Comparison of ENCODE assay signal across 8 cellular contexts in genomic region chr22:42856865-42857704, GRCh38. TPM values are rescaled to one million over a fixed set of nuclear protein-coding genes. Genes with fewer than 3 reads are reported as not detected.
A peak's percentile ranks its signal among the peaks of the same experiment; 100 is the strongest.
DNase-seq lines count a peak whose midpoint lies in the region; ATAC-seq and TF ChIP-seq lines count a peak whose summit lies in the region.

Gene ARFGAP3, minus strand, starts transcription at chr22:42857273. Its CDS starts 91 bp downstream, at chr22:42857182.

- no peak for TF ChIP-seq CTCF in C4-2B (conservative IDR thresholded peaks at IDR 0.05)
- no peak for TF ChIP-seq CTCF in liver (IDR thresholded peaks at IDR 0.05; ENCODE audit: low read depth, low read length, missing input control)

- POLR2A ChIA-PET in activated CD4-positive, alpha-beta memory T cell treated with anti-CD3 and anti-CD28 coated beads for 36 hours (lab: Charles Lee), result interaction anchor here (0.8 to 2.2 kb wide), 5 partner anchors 10 to 242 kb away, joined by 3 to 13 read pairs (median 10); partner anchors contain the start of genes CYB5R3, PACSIN2 and POLDIP3

- DNase-seq in NCI-H82 treated with DMSO at 0.1 percent for 48 hours (lab: John Stamatoyannopoulos, UW; ENCODE audit: unreplicated experiment), result peak; percentile 67
- peak; percentile 96 for DNase-seq in activated CD4-positive, alpha-beta memory T cell treated with anti-CD3 and anti-CD28 coated beads for 36 hours
- peak; percentile 83 to 95 for DNase-seq in dermis microvascular lymphatic vessel endothelial cell (ENCODE audit: low read depth in 2 of 2)
- peak; percentile 96 for DNase-seq in stimulated activated CD4-positive, alpha-beta T cell treated with anti-CD3 and anti-CD28 coated beads, Interleukin-4, amount 100 ng/mL, for 1 hour

- 7% methylated on average over 110 of the region's 111 CpGs for WGBS in liver

- peak within 1 kb of the TSS; percentile 90 for H3K27ac Mint-ChIP-seq in activated CD4-positive, alpha-beta memory T cell treated with anti-CD3 and anti-CD28 coated beads for 36 hours

- peak within 1 kb of the TSS; percentile 86 for H3K27ac ChIP-seq in C4-2B
- peak within 1 kb of the TSS; percentile 99 for H3K27ac ChIP-seq in liver (ENCODE audit: low read depth in 1 of 2, low read length in 2 of 2)

- peak; percentile 78 for ATAC-seq in GM19395 (IDR thresholded peaks at IDR 0.05; ENCODE audit: unreplicated experiment)
- peak; percentile 83 for ATAC-seq in HG03565 (IDR thresholded peaks at IDR 0.05; ENCODE audit: unreplicated experiment)

- peak within 1 kb of the TSS; percentile 86 for H3K4me3 Mint-ChIP-seq in activated CD4-positive, alpha-beta memory T cell treated with anti-CD3 and anti-CD28 coated beads for 36 hours

- H3K27me3 ChIP-seq in liver (ENCODE audit: control insufficient read depth in 4 of 4, insufficient read depth in 4 of 4, low read length in 3 of 4), result no peaks in the 10 kb centered on the region

- peaks cover 10% of the 10 kb centered on the region for H3K4me1 Mint-ChIP-seq in activated CD4-positive, alpha-beta memory T cell treated with anti-CD3 and anti-CD28 coated beads for 36 hours (ENCODE audit: low read depth)

- peak within 1 kb of the TSS; percentile 80 to 97 (median 96) for H3K4me3 ChIP-seq in liver (ENCODE audit: low read depth in 1 of 3, low read length in 3 of 3)

- TF ChIP-seq RAD21 in liver (IDR thresholded peaks at IDR 0.05), result no peak

- H3K4me1 ChIP-seq in liver (ENCODE audit: control insufficient read depth in 4 of 4, insufficient read depth in 4 of 4, low read length in 3 of 4), result peaks cover 0 to 13% (median 6%) of the 10 kb centered on the region in 4 donors

- CTCF ChIA-PET in activated CD4-positive, alpha-beta memory T cell treated with anti-CD3 and anti-CD28 coated beads for 36 hours (lab: Charles Lee), result interaction anchor here (0.6 to 5.6 kb wide), 6 partner anchors 10 to 331 kb away, joined by 3 to 39 read pairs (median 3); partner anchors contain the start of gene PACSIN2

- H3K9me3 Mint-ChIP-seq in activated CD4-positive, alpha-beta memory T cell treated with anti-CD3 and anti-CD28 coated beads for 36 hours, result peaks cover 3% of the 10 kb centered on the region

- intact Hi-C loops in activated CD4-positive, alpha-beta memory T cell treated with anti-CD3 and anti-CD28 coated beads for 36 hours (cut with micrococcal nuclease), result loop anchor here (2.0 to 5.0 kb wide), 3 partner anchors 160 to 330 kb away; partner anchors contain the start of genes PACSIN2, POLDIP3 and TTLL12

- H3K27me3 Mint-ChIP-seq in activated CD4-positive, alpha-beta memory T cell treated with anti-CD3 and anti-CD28 coated beads for 36 hours, result no peaks in the 10 kb centered on the region

- H3K9me3 ChIP-seq in liver (ENCODE audit: control insufficient read depth in 4 of 4, low read length in 3 of 4), result no peaks in the 10 kb centered on the region

- H3K36me3 Mint-ChIP-seq in activated CD4-positive, alpha-beta memory T cell treated with anti-CD3 and anti-CD28 coated beads for 36 hours, result no peaks in the 10 kb centered on the region

- H3K36me3 ChIP-seq in liver (ENCODE audit: control insufficient read depth in 4 of 4, insufficient read depth in 3 of 4, low read depth in 1 of 4, low read length in 3 of 4), result no peaks in the 10 kb centered on the region

- H3K9ac ChIP-seq in liver (ENCODE audit: low read depth in 1 of 2, low read length in 2 of 2), result peak within 1 kb of the TSS; percentile 96 to 99

TF ChIP-seq in liver, 16 proteins besides CTCF, POLR2A, EP300 and RAD21:
- TF ChIP-seq RXRA (IDR thresholded peaks at IDR 0.05) (no peak), YY1 (IDR thresholded peaks at IDR 0.05) (peak; percentile 40), JUND (IDR thresholded peaks at IDR 0.05) (no peak), EGR1 (IDR thresholded peaks at IDR 0.05; ENCODE audit: low read depth in 2 of 2) (peak in 1 of 2 donors; percentile 56), ATF3 (IDR thresholded peaks at IDR 0.05) (no peak), GABPA (IDR thresholded peaks at IDR 0.05 in 1 of 2, conservative IDR thresholded peaks at IDR 0.05 in 1 of 2) (no peak), REST (IDR thresholded peaks at IDR 0.05) (no peak), SP1 (IDR thresholded peaks at IDR 0.05) (no peak), NR2F2 (IDR thresholded peaks at IDR 0.05) (no peak), FOXA1 (IDR thresholded peaks at IDR 0.05) (no peak)

RNA-seq across cellular contexts. Expression of gene ARFGAP3, which starts in this region (rescaled TPM):
- 10 to 100 TPM; 40.6 to 45.5 TPM for total RNA-seq in activated CD4-positive, alpha-beta memory T cell treated with anti-CD3 and anti-CD28 coated beads for 36 hours
- 58.4 and 58.5 TPM in 2 replicates for total RNA-seq in dermis microvascular lymphatic vessel endothelial cell
- 10 to 100 TPM; 19.5 to 55.1 TPM for total RNA-seq in liver
- 10 to 100 TPM; 18.2 to 35.6 TPM for polyA plus RNA-seq in liver

Comparison
In these comparisons a context has a peak if more than half of its experiments do, and no peak if none do; other contexts are left out.
1. Peak in every context shown above with its lines: DNase-seq, ATAC-seq, H3K4me3 ChIP-seq and H3K27ac ChIP-seq.